In genomic region chr1:40796939-40797667, GRCh38 we compare ENCODE assay signal across 11 cellular contexts. TPM values are rescaled to one million over a fixed set of nuclear protein-coding genes. Genes with fewer than 3 reads are reported as not detected.
DNase-seq lines count a peak whose midpoint lies in the region; ATAC-seq and TF ChIP-seq lines count a peak whose summit lies in the region.
"Had no signal": no experiment of that assay in that cellular context is flagged by ENCODE, and none has a peak within 500 bp of the region (broad histone marks: within the 10 kb centered on the region; RNA-seq: fewer than 3 reads in every experiment).

No MANE protein-coding gene starts in this region.

- no peak overlapping the region for H3K4me3 ChIP-seq in CD8-positive, alpha-beta memory T cell (ENCODE audit: low read length)
- no peak overlapping the region for H3K4me3 ChIP-seq in MG63
- H3K4me3 ChIP-seq in psoas muscle = peak overlapping the region; percentile 16
- H3K4me3 ChIP-seq in Peyer's patch = no peak overlapping the region
- H3K4me3 ChIP-seq: SJSA1 had no signal

- H3K27ac Mint-ChIP-seq in CD8-positive, alpha-beta memory T cell = peak overlapping the region in 5 of 8 donors; percentile 6 to 73 (median 48)
- peak overlapping the region; percentile 0 for H3K27ac Mint-ChIP-seq in dendritic cell treated with granulocyte-macrophage colony-stimulating factor and Interleukin-4, amounts not matched to agents 40 ng/mL and 50 ng/mL, for 4 days

- H3K4me1 ChIP-seq in CD8-positive, alpha-beta memory T cell (ENCODE audit: insufficient read depth, low read length) = peaks cover 44% of the 10 kb centered on the region
- peaks cover 68% of the 10 kb centered on the region for H3K4me1 ChIP-seq in psoas muscle
- H3K4me1 ChIP-seq in Peyer's patch = peaks cover 0 to 35% (median 4%) of the 10 kb centered on the region in 4 donors

- ATAC-seq in psoas muscle (peak; percentile 91 to 94 (median 92)), GM18511 (IDR thresholded peaks at IDR 0.05; ENCODE audit: unreplicated experiment) (no peak)

- no peaks in the 10 kb centered on the region for H3K9me3 ChIP-seq in CD8-positive, alpha-beta memory T cell (ENCODE audit: low read length)
- H3K9me3 ChIP-seq in MG63 (no peaks in the 10 kb centered on the region), psoas muscle (no peaks in the 10 kb centered on the region), Peyer's patch (no peaks in the 10 kb centered on the region)
- H3K9me3 ChIP-seq: SJSA1 had no signal

- WGBS in psoas muscle, 3 donors = 24 to 43% (median 25%) methylated on average over 9 of the region's 9 CpGs

- H3K27ac ChIP-seq in CD8-positive, alpha-beta memory T cell (ENCODE audit: low read depth, low read length) = no peak overlapping the region
- H3K27ac ChIP-seq in psoas muscle (peak overlapping the region; percentile 78), Peyer's patch (peak overlapping the region in 2 of 4 donors; percentile 25 to 75)
- H3K27ac ChIP-seq: SJSA1 had no signal

- H3K27me3 ChIP-seq in CD8-positive, alpha-beta memory T cell (ENCODE audit: insufficient read depth, low read length, poor library complexity, severe bottlenecking) = no peaks in the 10 kb centered on the region
- H3K27me3 ChIP-seq in MG63 = no peaks in the 10 kb centered on the region
- no peaks in the 10 kb centered on the region for H3K27me3 ChIP-seq in psoas muscle (ENCODE audit: insufficient read depth in 3 of 3, low read length in 2 of 3)
- no peaks in the 10 kb centered on the region for H3K27me3 ChIP-seq in Peyer's patch

- H3K27me3 Mint-ChIP-seq in CD8-positive, alpha-beta memory T cell = peaks cover 0 to 1% of the 10 kb centered on the region in 2 donors
- peaks cover 30% of the 10 kb centered on the region for H3K27me3 Mint-ChIP-seq in dendritic cell treated with granulocyte-macrophage colony-stimulating factor and Interleukin-4, amounts not matched to agents 40 ng/mL and 50 ng/mL, for 4 days

- peaks cover 27 to 47% (median 35%) of the 10 kb centered on the region in 3 donors for H3K4me1 Mint-ChIP-seq in CD8-positive, alpha-beta memory T cell
- H3K4me1 Mint-ChIP-seq in dendritic cell treated with granulocyte-macrophage colony-stimulating factor and Interleukin-4, amounts not matched to agents 40 ng/mL and 50 ng/mL, for 4 days (ENCODE audit: low read depth) = peaks cover 36% of the 10 kb centered on the region

- peaks cover 0 to 3% (median 0%) of the 10 kb centered on the region in 3 donors for H3K36me3 Mint-ChIP-seq in CD8-positive, alpha-beta memory T cell
- H3K36me3 Mint-ChIP-seq in dendritic cell treated with granulocyte-macrophage colony-stimulating factor and Interleukin-4, amounts not matched to agents 40 ng/mL and 50 ng/mL, for 4 days (ENCODE audit: low read depth) = no peaks in the 10 kb centered on the region

- no peak for DNase-seq in CD8-positive, alpha-beta memory T cell
- DNase-seq in MG63 (peak; percentile 63), psoas muscle (peak; percentile 87 to 95), Peyer's patch (no peak), NCI-H2171 treated with DMSO at 0.1 percent for 48 hours (lab: John Stamatoyannopoulos, UW) (no peak)
- DNase-seq: DMS79 treated with DMSO at 0.1 percent for 48 hours, NCI-H2029 had no signal

- CTCF ChIA-PET in CD8-positive, alpha-beta memory T cell (lab: Charles Lee) = interaction anchor here (3.6 kb wide), 1 partner anchor 23 kb away, joined by 17 read pairs; no protein-coding TSS in a partner anchor

- H3K36me3 ChIP-seq in CD8-positive, alpha-beta memory T cell (ENCODE audit: insufficient read depth, low read length) = no peaks in the 10 kb centered on the region
- H3K36me3 ChIP-seq in MG63 (no peaks in the 10 kb centered on the region), psoas muscle (ENCODE audit: insufficient read depth in 1 of 2, low read depth in 1 of 2) (no peaks in the 10 kb centered on the region), Peyer's patch (no peaks in the 10 kb centered on the region)
- H3K36me3 ChIP-seq: SJSA1 had no signal

- POLR2A ChIA-PET in CD8-positive, alpha-beta memory T cell (lab: Charles Lee) = interaction anchor here (1.6 kb wide), 1 partner anchor 106 kb away, joined by 6 read pairs; the partner anchor contains the start of gene NFYC

- intact Hi-C loops in dendritic cell treated with granulocyte-macrophage colony-stimulating factor and Interleukin-4, amounts not matched to agents 40 ng/mL and 50 ng/mL, for 4 days (cut with micrococcal nuclease) = no loop called here
- intact Hi-C loops in psoas muscle (cut with DNase I) = no loop called here

- H3K4me3 Mint-ChIP-seq in CD8-positive, alpha-beta memory T cell = peak overlapping the region in 3 of 7 donors; percentile 5 to 59 (median 46)
- H3K4me3 Mint-ChIP-seq in dendritic cell treated with granulocyte-macrophage colony-stimulating factor and Interleukin-4, amounts not matched to agents 40 ng/mL and 50 ng/mL, for 4 days = no peak overlapping the region
- H3K4me3 Mint-ChIP-seq: neural crest cell had no signal

- TF ChIP-seq CTCF in psoas muscle (IDR thresholded peaks at IDR 0.05) (no peak), Peyer's patch (IDR thresholded peaks at IDR 0.05) (no peak)

- no peaks in the 10 kb centered on the region for H3K9me3 Mint-ChIP-seq in CD8-positive, alpha-beta memory T cell
- H3K9me3 Mint-ChIP-seq in dendritic cell treated with granulocyte-macrophage colony-stimulating factor and Interleukin-4, amounts not matched to agents 40 ng/mL and 50 ng/mL, for 4 days = no peaks in the 10 kb centered on the region
- H3K9me3 Mint-ChIP-seq: neural crest cell had no signal

- no peak for TF ChIP-seq POLR2A in Peyer's patch (IDR thresholded peaks at IDR 0.05)

RNA-seq across cellular contexts. Expression of gene KCNQ4, which starts 13.5 kb away (rescaled TPM):
- under 1 TPM; 0.09 to 0.16 TPM for total RNA-seq in CD8-positive, alpha-beta memory T cell
- polyA plus RNA-seq in CD8-positive, alpha-beta memory T cell = not detected
- not detected in 2 replicates for total RNA-seq in MG63 (2014; rRNA removed; shearing (Covaris generic); ENCODE audit: low replicate concordance)
- total RNA-seq in psoas muscle = 1 to 10 TPM; 4.6 to 9.1 (median 6.3) TPM
- 1 to 10 TPM; 1.9 to 2.7 (median 2.1) TPM for polyA plus RNA-seq in psoas muscle
- total RNA-seq in Peyer's patch = 1 to 10 TPM; 1.1 to 3.3 (median 2.4) TPM

Comparison
In these comparisons a context has a peak if more than half of its experiments do, and no peak if none do; other contexts are left out.
1. DNase-seq: peak in MG63 (single experiment) and psoas muscle (2 of 2); none in CD8-positive, alpha-beta memory T cell (0 of 5), Peyer's patch (0 of 3) and NCI-H2171 treated with DMSO at 0.1 percent for 48 hours (single experiment).